Comparison of ENCODE assay signal across 8 cellular contexts in genomic region chr19:42122691-42123607, GRCh38. TPM values are rescaled to one million over a fixed set of nuclear protein-coding genes. Genes with fewer than 3 reads are reported as not detected.
A peak's percentile ranks its signal among the peaks of the same experiment; 100 is the strongest.
DNase-seq lines count a peak whose midpoint lies in the region; ATAC-seq and TF ChIP-seq lines count a peak whose summit lies in the region.

No MANE protein-coding gene starts in this region.

- H3K4me3 Mint-ChIP-seq in activated naive CD4-positive, alpha-beta T cell treated with anti-CD3 and anti-CD28 coated beads, Interleukin-2, amount 10 ng/mL, durations not matched to agents 7 days and 5 days: peak overlapping the region; percentile 67

- H3K4me1 ChIP-seq in RWPE2 (ENCODE audit: insufficient read depth, poor library complexity, severe bottlenecking): peaks cover 17% of the 10 kb centered on the region
- H3K4me1 ChIP-seq in left ventricle myocardium inferior: no peaks in the 10 kb centered on the region

- DNase-seq in GM12865 (ENCODE audit: low read depth) (peak; percentile 81), RWPE2 (ENCODE audit: low spot score) (no peak), iPS-NIHi11 (ENCODE audit: low spot score) (no peak), left ventricle myocardium inferior (no peak)
- DNase-seq in activated naive CD4-positive, alpha-beta T cell treated with anti-CD3 and anti-CD28 coated beads, Interleukin-2, amount 10 ng/mL, durations not matched to agents 7 days and 5 days: peak; percentile 49
- peak; percentile 76 for DNase-seq in stimulated activated CD4-positive, alpha-beta T cell treated with anti-CD3 and anti-CD28 coated beads, Interleukin-2, amount 100 ng/mL, for 4 hours (ENCODE audit: low read depth)

- ATAC-seq in RWPE2 (ENCODE audit: low read depth) (0 out of 3 replicates have a peak, but pooled peaks have one; percentile 16), GM18858 (IDR thresholded peaks at IDR 0.05; ENCODE audit: unreplicated experiment) (no peak), GM19035 (IDR thresholded peaks at IDR 0.05; ENCODE audit: unreplicated experiment) (no peak)

- TF ChIP-seq CTCF in GM12865 (IDR thresholded peaks at IDR 0.05; ENCODE audit: insufficient read depth, low read depth, low read length, missing control alignments): peak; percentile 14
- no peak for TF ChIP-seq CTCF in RWPE2 (IDR thresholded peaks at IDR 0.05; ENCODE audit: poor library complexity, severe bottlenecking)
- no peak for TF ChIP-seq CTCF in left ventricle myocardium inferior (IDR thresholded peaks at IDR 0.05; ENCODE audit: borderline replicate concordance)

- CTCF ChIA-PET in activated naive CD4-positive, alpha-beta T cell treated with anti-CD3 and anti-CD28 coated beads, Interleukin-2, amount 10 ng/mL, durations not matched to agents 7 days and 5 days (lab: Charles Lee): interaction anchor here (0.7 to 4.8 kb wide), 7 partner anchors 10 to 175 kb away, joined by 3 to 42 read pairs (median 4); partner anchors contain the start of gene POU2F2

- peak overlapping the region; percentile 91 for H3K27ac Mint-ChIP-seq in activated naive CD4-positive, alpha-beta T cell treated with anti-CD3 and anti-CD28 coated beads, Interleukin-2, amount 10 ng/mL, durations not matched to agents 7 days and 5 days

- H3K27ac ChIP-seq in RWPE2 (ENCODE audit: poor library complexity, severe bottlenecking) (peak overlapping the region; percentile 79), left ventricle myocardium inferior (replicated peaks) (no peak overlapping the region)

- peak overlapping the region; percentile 63 for H3K4me3 ChIP-seq in GM12865 (ENCODE audit: low read depth, low read length)
- H3K4me3 ChIP-seq in RWPE2 (ENCODE audit: severe bottlenecking): no peak overlapping the region
- H3K4me3 ChIP-seq in left ventricle myocardium inferior: no peak overlapping the region

- no peaks in the 10 kb centered on the region for H3K9me3 Mint-ChIP-seq in activated naive CD4-positive, alpha-beta T cell treated with anti-CD3 and anti-CD28 coated beads, Interleukin-2, amount 10 ng/mL, durations not matched to agents 7 days and 5 days

- intact Hi-C loops in left ventricle myocardium inferior (cut with micrococcal nuclease): no loop called here

- peaks cover 44% of the 10 kb centered on the region for H3K4me1 Mint-ChIP-seq in activated naive CD4-positive, alpha-beta T cell treated with anti-CD3 and anti-CD28 coated beads, Interleukin-2, amount 10 ng/mL, durations not matched to agents 7 days and 5 days

- peaks cover 23% of the 10 kb centered on the region for H3K36me3 Mint-ChIP-seq in activated naive CD4-positive, alpha-beta T cell treated with anti-CD3 and anti-CD28 coated beads, Interleukin-2, amount 10 ng/mL, durations not matched to agents 7 days and 5 days

- no peaks in the 10 kb centered on the region for H3K27me3 ChIP-seq in RWPE2 (ENCODE audit: insufficient read depth, poor library complexity, severe bottlenecking)
- H3K27me3 ChIP-seq in left ventricle myocardium inferior (ENCODE audit: low read depth): peaks cover 57% of the 10 kb centered on the region

- H3K36me3 ChIP-seq in RWPE2 (ENCODE audit: low read depth): no peaks in the 10 kb centered on the region
- no peaks in the 10 kb centered on the region for H3K36me3 ChIP-seq in left ventricle myocardium inferior

- H3K9me3 ChIP-seq in RWPE2 (ENCODE audit: severe bottlenecking) (no peaks in the 10 kb centered on the region), left ventricle myocardium inferior (replicated peaks) (no peaks in the 10 kb centered on the region)

- no peaks in the 10 kb centered on the region for H3K27me3 Mint-ChIP-seq in activated naive CD4-positive, alpha-beta T cell treated with anti-CD3 and anti-CD28 coated beads, Interleukin-2, amount 10 ng/mL, durations not matched to agents 7 days and 5 days

RNA-seq across cellular contexts. Expression of gene POU2F2, which starts 9.3 kb away (rescaled TPM):
- 1.2 TPM for total RNA-seq in left ventricle myocardium inferior

RNA-seq across cellular contexts. Expression of gene ZNF574, which starts 47.0 kb away (rescaled TPM):
- total RNA-seq in left ventricle myocardium inferior: 7.1 TPM

RNA-seq across cellular contexts. Expression of gene GRIK5, which starts 52.9 kb away (rescaled TPM):
- 2.1 TPM for total RNA-seq in left ventricle myocardium inferior

Comparison
In these comparisons a context has a peak if more than half of its experiments do, and no peak if none do; other contexts are left out.
1. DNase-seq: peak in GM12865 (single experiment), activated naive CD4-positive, alpha-beta T cell treated with anti-CD3 and anti-CD28 coated beads, Interleukin-2, amount 10 ng/mL, durations not matched to agents 7 days and 5 days (single experiment) and stimulated activated CD4-positive, alpha-beta T cell treated with anti-CD3 and anti-CD28 coated beads, Interleukin-2, amount 100 ng/mL, for 4 hours (single experiment); none in RWPE2 (single experiment), iPS-NIHi11 (single experiment) and left ventricle myocardium inferior (single experiment).